Comparison of ENCODE assay signal across 8 cellular contexts in genomic region chr1:210239295-210240155, GRCh38. TPM values are rescaled to one million over a fixed set of nuclear protein-coding genes. Genes with fewer than 3 reads are reported as not detected.
DNase-seq lines count a peak whose midpoint lies in the region; ATAC-seq and TF ChIP-seq lines count a peak whose summit lies in the region.

No MANE protein-coding gene starts in this region.

- no peaks in the 10 kb centered on the region for H3K36me3 Mint-ChIP-seq in T-helper 17 cell (ENCODE audit: low read depth)
- H3K36me3 Mint-ChIP-seq in activated CD4-positive, alpha-beta T cell treated with anti-CD3 and anti-CD28 coated beads for 36 hours (ENCODE audit: low read depth) = no peaks in the 10 kb centered on the region

- H3K27me3 Mint-ChIP-seq in T-helper 17 cell = peaks cover 78% of the 10 kb centered on the region
- H3K27me3 Mint-ChIP-seq in activated CD4-positive, alpha-beta T cell treated with anti-CD3 and anti-CD28 coated beads for 36 hours = peaks cover 63% of the 10 kb centered on the region

- peak overlapping the region; percentile 4 to 63 for H3K27ac ChIP-seq in coronary artery

- no peaks in the 10 kb centered on the region for H3K27me3 ChIP-seq in BJ (ENCODE audit: control insufficient read depth, insufficient read depth, low read length)

- peaks cover 2% of the 10 kb centered on the region for H3K36me3 ChIP-seq in BJ (ENCODE audit: control insufficient read depth, insufficient read depth, low read length)
- H3K36me3 ChIP-seq in mucosa of descending colon (ENCODE audit: low read depth) = no peaks in the 10 kb centered on the region

- intact Hi-C loops in mucosa of descending colon (cut with DNase I, micrococcal nuclease) = no loop called here
- intact Hi-C loops in activated CD4-positive, alpha-beta T cell treated with anti-CD3 and anti-CD28 coated beads for 36 hours (cut with DNase I, micrococcal nuclease) = loop anchor here in 1 of 2 experiments (5.0 kb wide), 1 partner anchor 163 kb away; no protein-coding TSS in a partner anchor

- H3K27ac Mint-ChIP-seq in T-helper 17 cell = no peak overlapping the region
- no peak overlapping the region for H3K27ac Mint-ChIP-seq in activated CD4-positive, alpha-beta T cell treated with anti-CD3 and anti-CD28 coated beads for 36 hours

- DNase-seq in BJ (ENCODE audit: low read depth) = peak; percentile 67
- peak; percentile 90 for DNase-seq in M059J (ENCODE audit: low read depth)
- no peak for DNase-seq in coronary artery (ENCODE audit: low spot score)
- DNase-seq in mucosa of descending colon = no peak
- DNase-seq in T-helper 17 cell = no peak
- DNase-seq in stimulated activated CD4-positive, alpha-beta T cell treated with anti-CD3 and anti-CD28 coated beads, Interleukin-15, amount 100 ng/mL, for 24 hours = no peak
- DNase-seq in T1000 (lab: John Stamatoyannopoulos, UW) = no peak
- no peak for DNase-seq in activated CD4-positive, alpha-beta T cell treated with anti-CD3 and anti-CD28 coated beads for 36 hours

- H3K4me1 ChIP-seq in mucosa of descending colon (ENCODE audit: low read depth) = no peaks in the 10 kb centered on the region

- H3K4me1 Mint-ChIP-seq in T-helper 17 cell = peaks cover under 1% of the 10 kb centered on the region
- peaks cover under 1% of the 10 kb centered on the region for H3K4me1 Mint-ChIP-seq in activated CD4-positive, alpha-beta T cell treated with anti-CD3 and anti-CD28 coated beads for 36 hours

- ATAC-seq in mucosa of descending colon (peak; percentile 59), T-helper 17 cell (no peak)
- ATAC-seq in activated CD4-positive, alpha-beta T cell treated with anti-CD3 and anti-CD28 coated beads for 36 hours = no peak

- H3K9me3 Mint-ChIP-seq in activated CD4-positive, alpha-beta T cell treated with anti-CD3 and anti-CD28 coated beads for 36 hours (ENCODE audit: low read depth) = no peaks in the 10 kb centered on the region

- H3K9me3 ChIP-seq in mucosa of descending colon = no peaks in the 10 kb centered on the region
- peaks cover 2% of the 10 kb centered on the region for H3K9me3 ChIP-seq in T-helper 17 cell (ENCODE audit: control insufficient read depth, low read length, poor library complexity, severe bottlenecking)

- no peak overlapping the region for H3K4me3 ChIP-seq in BJ (ENCODE audit: low read depth, low read length)
- H3K4me3 ChIP-seq in coronary artery = no peak overlapping the region
- H3K4me3 ChIP-seq in mucosa of descending colon = no peak overlapping the region

- CTCF ChIA-PET in BJ (lab: Yijun Ruan, JAX) = interaction anchor here (0.6 to 2.2 kb wide), 11 partner anchors 9 to 95 kb away, joined by 3 to 9 read pairs (median 4); no protein-coding TSS in a partner anchor
- CTCF ChIA-PET in activated CD4-positive, alpha-beta T cell treated with anti-CD3 and anti-CD28 coated beads for 36 hours (lab: Charles Lee) = interaction anchor here (0.6 to 0.7 kb wide), 2 partner anchors 166 to 895 kb away, joined by 4 read pairs; partner anchors contain the start of gene KCNH1

- TF ChIP-seq CTCF in BJ (IDR thresholded peaks at IDR 0.05; ENCODE audit: insufficient read depth, low read depth, low read length) (peak; percentile 65), coronary artery (IDR thresholded peaks at IDR 0.05) (no peak), mucosa of descending colon (IDR thresholded peaks at IDR 0.05) (no peak)

- no peak overlapping the region for H3K4me3 Mint-ChIP-seq in T-helper 17 cell
- no peak overlapping the region for H3K4me3 Mint-ChIP-seq in activated CD4-positive, alpha-beta T cell treated with anti-CD3 and anti-CD28 coated beads for 36 hours

- POLR2A ChIA-PET in BJ (lab: Charles Lee) = no interaction called here
- POLR2A ChIA-PET in activated CD4-positive, alpha-beta T cell treated with anti-CD3 and anti-CD28 coated beads for 36 hours (lab: Charles Lee) = no interaction called here

RNA-seq across cellular contexts. Expression of gene SERTAD4, which starts 6.9 kb away (rescaled TPM):
- polyA plus RNA-seq in BJ (2011; rRNA removed) = 6.2 and 8.7 TPM in 2 replicates
- 1.9 and 3.4 TPM in 2 replicates for polyA minus RNA-seq in BJ (2011; rRNA and poly(A)+ RNA removed)
- total RNA-seq in M059J (2014; rRNA removed; shearing (Covaris generic)) = 1.8 and 4.2 TPM in 2 replicates
- total RNA-seq in mucosa of descending colon (10 to 100 TPM in 1 of 3 donors, 1 to 10 TPM in 2; 4.2 to 17.1 (median 6.0) TPM), T-helper 17 cell (not detected)
- not detected for total RNA-seq in activated CD4-positive, alpha-beta T cell treated with anti-CD3 and anti-CD28 coated beads for 36 hours

Comparison
In these comparisons a context has a peak if more than half of its experiments do, and no peak if none do; other contexts are left out.
1. DNase-seq: peak in BJ (single experiment) and M059J (single experiment); none in coronary artery (single experiment), mucosa of descending colon (0 of 3), T-helper 17 cell (0 of 3), stimulated activated CD4-positive, alpha-beta T cell treated with anti-CD3 and anti-CD28 coated beads, Interleukin-15, amount 100 ng/mL, for 24 hours (single experiment), T1000 (single experiment) and activated CD4-positive, alpha-beta T cell treated with anti-CD3 and anti-CD28 coated beads for 36 hours (single experiment).